23 cellular contexts compared by ENCODE assay signal in the genomic region with DNA sequence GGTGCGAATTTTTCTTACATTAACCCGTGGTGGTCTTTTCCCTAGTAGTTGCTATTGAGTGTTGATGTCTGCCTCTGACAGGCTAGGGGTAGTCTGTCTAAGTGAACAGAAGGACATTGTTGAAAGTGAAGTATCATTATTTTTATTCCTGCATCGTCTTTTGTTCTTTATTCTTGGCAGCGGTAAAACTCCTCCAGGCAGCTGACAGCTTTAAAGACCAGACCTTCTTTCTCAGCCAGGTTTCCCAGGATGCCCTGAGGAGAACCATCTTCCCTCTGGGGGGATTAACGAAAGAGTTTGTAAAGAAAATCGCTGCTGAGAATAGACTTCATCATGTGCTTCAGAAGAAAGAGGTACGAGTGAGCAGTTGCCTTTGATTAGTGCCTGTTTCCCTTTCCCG.
"Had no signal": no experiment of that assay in that cellular context is flagged by ENCODE, and none has a peak within 500 bp of the region (broad histone marks: within the 10 kb centered on the region; RNA-seq: fewer than 3 reads in every experiment).

No MANE protein-coding gene starts in this region.

- H3K9me3 ChIP-seq: Peyer's patch had no signal

- ATAC-seq: activated T-helper 17 cell treated with anti-CD3 and anti-CD28 coated beads, Interleukin-2, amount 50 U/mL, for 72 hours had no signal

- H3K4me1 ChIP-seq: Peyer's patch had no signal

- DNase-seq: activated CD4-positive, alpha-beta memory T cell treated with anti-CD3 and anti-CD28 coated beads, Interleukin-2, amount 10 ng/mL, durations not matched to agents 7 days and 5 days; activated CD4-positive, alpha-beta T cell treated with anti-CD3 and anti-CD28 coated beads, Interleukin-2, amount 50 U/mL, for 1 hour; activated CD4-positive, CD25-positive, alpha-beta regulatory T cell; activated gamma-delta T cell; activated naive CD4-positive, alpha-beta T cell treated with anti-CD3 and anti-CD28 coated beads for 36 hours; activated T-cell treated with anti-CD3 and anti-CD28 coated beads for 4 hours; activated T-cell treated with anti-CD3 and anti-CD28 coated beads, Interleukin-2, amount 50 U/mL, for 48 hours; amygdala; IMR-90; Kasumi-1; KBM-7; NCI-H1105 treated with DMSO at 0.1 percent for 48 hours; NCI-H1436 treated with DMSO at 0.1 percent for 48 hours; NCI-H187; NCI-H2081; NCI-H446; NCI-H524; Peyer's patch; SIG-M5; T-helper 1 cell had no signal

- H3K4me3 ChIP-seq: Peyer's patch, SK-N-MC had no signal

- H3K27me3 ChIP-seq: Peyer's patch had no signal

- H3K27ac ChIP-seq: Peyer's patch, SK-N-MC, VCaP had no signal
